ENCODE assay signal across 8 cellular contexts in genomic region chr1:153727463-153728304, GRCh38. TPM values are rescaled to one million over a fixed set of nuclear protein-coding genes. Genes with fewer than 3 reads are reported as not detected.
DNase-seq lines count a peak whose midpoint lies in the region; ATAC-seq and TF ChIP-seq lines count a peak whose summit lies in the region.

Gene INTS3, plus strand, starts transcription at chr1:153728050. Its CDS starts 585 bp downstream, at chr1:153728635.

- H3K36me3 ChIP-seq in CD4-positive, CD25-positive, alpha-beta regulatory T cell (ENCODE audit: control insufficient read depth, insufficient read depth, low read length), result no peaks in the 10 kb centered on the region
- H3K36me3 ChIP-seq in liver (ENCODE audit: control insufficient read depth in 4 of 4, insufficient read depth in 3 of 4, low read depth in 1 of 4, low read length in 3 of 4), result peaks cover 0 to 2% (median 0%) of the 10 kb centered on the region in 4 donors

- ATAC-seq in CD4-positive, CD25-positive, alpha-beta regulatory T cell (ENCODE audit: low read depth in 2 of 2), result peak; percentile 99
- ATAC-seq in GM19438 (IDR thresholded peaks at IDR 0.05; ENCODE audit: low read depth, unreplicated experiment) (peak; percentile 95), HG03575 (IDR thresholded peaks at IDR 0.05; ENCODE audit: extremely low read depth, insufficient number of reproducible peaks, low FRiP score, unreplicated experiment) (peak; percentile 54)

- H3K4me1 Mint-ChIP-seq in CD4-positive, CD25-positive, alpha-beta regulatory T cell, result peaks cover 18 to 42% (median 24%) of the 10 kb centered on the region in 4 donors
- H3K4me1 Mint-ChIP-seq in activated CD4-positive, alpha-beta memory T cell treated with anti-CD3 and anti-CD28 coated beads for 36 hours (ENCODE audit: low read depth), result peaks cover 39% of the 10 kb centered on the region

- H3K4me1 ChIP-seq in CD4-positive, CD25-positive, alpha-beta regulatory T cell (ENCODE audit: control insufficient read depth, insufficient read depth, low read length, poor library complexity, severe bottlenecking), result peaks cover 24% of the 10 kb centered on the region
- peaks cover 2 to 29% (median 24%) of the 10 kb centered on the region in 4 donors for H3K4me1 ChIP-seq in liver (ENCODE audit: control insufficient read depth in 4 of 4, insufficient read depth in 4 of 4, low read length in 3 of 4)

- H3K9ac ChIP-seq in liver (ENCODE audit: low read depth in 1 of 2, low read length in 2 of 2), result peak within 1 kb of the TSS; percentile 91 to 95

- peak within 1 kb of the TSS; percentile 79 to 97 (median 94) for H3K27ac Mint-ChIP-seq in CD4-positive, CD25-positive, alpha-beta regulatory T cell
- peak within 1 kb of the TSS; percentile 97 for H3K27ac Mint-ChIP-seq in activated CD4-positive, alpha-beta memory T cell treated with anti-CD3 and anti-CD28 coated beads for 36 hours

- H3K27me3 Mint-ChIP-seq in CD4-positive, CD25-positive, alpha-beta regulatory T cell, result peaks cover 11% of the 10 kb centered on the region
- H3K27me3 Mint-ChIP-seq in activated CD4-positive, alpha-beta memory T cell treated with anti-CD3 and anti-CD28 coated beads for 36 hours, result no peaks in the 10 kb centered on the region

- intact Hi-C loops in activated CD4-positive, alpha-beta memory T cell treated with anti-CD3 and anti-CD28 coated beads for 36 hours (cut with micrococcal nuclease), result loop anchor here (1.0 to 5.0 kb wide), 5 partner anchors 50 to 263 kb away; partner anchors contain the start of genes GATAD2B, ILF2, RPS27 and S100A2
- intact Hi-C loops in dorsolateral prefrontal cortex (cut with DNase I), result loop anchor here (1.0 to 5.0 kb wide), 5 partner anchors 47 to 95 kb away; partner anchors contain the start of genes ILF2 (in 2 of the 2), CHTOP (in 1 of the 2) and SLC27A3 (in 1 of the 2)

- peak within 1 kb of the TSS; percentile 88 to 94 (median 92) for H3K4me3 Mint-ChIP-seq in CD4-positive, CD25-positive, alpha-beta regulatory T cell
- H3K4me3 Mint-ChIP-seq in activated CD4-positive, alpha-beta memory T cell treated with anti-CD3 and anti-CD28 coated beads for 36 hours, result peak within 1 kb of the TSS; percentile 95

- peak within 1 kb of the TSS; percentile 89 for H3K4me3 ChIP-seq in CD4-positive, CD25-positive, alpha-beta regulatory T cell (ENCODE audit: low read depth, low read length)
- H3K4me3 ChIP-seq in dorsolateral prefrontal cortex (peak within 1 kb of the TSS; percentile 61 to 99 (median 91)), liver (ENCODE audit: low read depth in 1 of 3, low read length in 3 of 3) (peak within 1 kb of the TSS; percentile 80 to 95 (median 88))

- POLR2A ChIA-PET in activated CD4-positive, alpha-beta memory T cell treated with anti-CD3 and anti-CD28 coated beads for 36 hours (lab: Charles Lee), result interaction anchor here (1.0 to 1.4 kb wide), 4 partner anchors 48 to 263 kb away, joined by 3 to 6 read pairs (median 3); partner anchors contain the start of genes CHTOP and RPS27

- H3K9me3 ChIP-seq in CD4-positive, CD25-positive, alpha-beta regulatory T cell (ENCODE audit: control insufficient read depth in 2 of 2, low read length in 2 of 2), result no peaks in the 10 kb centered on the region
- H3K9me3 ChIP-seq in liver (ENCODE audit: control insufficient read depth in 4 of 4, low read length in 3 of 4), result no peaks in the 10 kb centered on the region

- under 1% methylated on average over 49 of the region's 49 CpGs for WGBS in liver

- peak within 1 kb of the TSS; percentile 91 for H3K27ac ChIP-seq in CD4-positive, CD25-positive, alpha-beta regulatory T cell (ENCODE audit: insufficient read depth, low read length, poor library complexity, severe bottlenecking)
- H3K27ac ChIP-seq in dorsolateral prefrontal cortex, result peak within 1 kb of the TSS; percentile 71 to 99 (median 96)
- peak within 1 kb of the TSS; percentile 89 to 97 for H3K27ac ChIP-seq in liver (ENCODE audit: low read depth in 1 of 2, low read length in 2 of 2)

- peaks cover 4% of the 10 kb centered on the region for H3K36me3 Mint-ChIP-seq in CD4-positive, CD25-positive, alpha-beta regulatory T cell
- H3K36me3 Mint-ChIP-seq in activated CD4-positive, alpha-beta memory T cell treated with anti-CD3 and anti-CD28 coated beads for 36 hours, result peaks cover 1% of the 10 kb centered on the region

- DNase-seq in CD4-positive, CD25-positive, alpha-beta regulatory T cell, result peak; percentile 99 to 100 (median 99)
- peak; percentile 99 for DNase-seq in NCI-H82 treated with DMSO at 0.1 percent for 48 hours (lab: John Stamatoyannopoulos, UW; ENCODE audit: unreplicated experiment)
- peak; percentile 100 for DNase-seq in activated CD4-positive, alpha-beta memory T cell treated with anti-CD3 and anti-CD28 coated beads for 36 hours
- DNase-seq in dorsolateral prefrontal cortex, result peak; percentile 98 to 100 (median 100)
- DNase-seq in stimulated activated CD4-positive, alpha-beta T cell treated with anti-CD3 and anti-CD28 coated beads, Interleukin-4, amount 100 ng/mL, for 24 hours, result peak; percentile 100

- no peaks in the 10 kb centered on the region for H3K27me3 ChIP-seq in CD4-positive, CD25-positive, alpha-beta regulatory T cell (ENCODE audit: control insufficient read depth, insufficient read depth, low read length)
- no peaks in the 10 kb centered on the region for H3K27me3 ChIP-seq in dorsolateral prefrontal cortex
- H3K27me3 ChIP-seq in liver (ENCODE audit: control insufficient read depth in 4 of 4, insufficient read depth in 4 of 4, low read length in 3 of 4), result no peaks in the 10 kb centered on the region

- peak in 26 of 56 donors; percentile 7 to 50 (median 26) for TF ChIP-seq CTCF in dorsolateral prefrontal cortex (IDR thresholded peaks at IDR 0.05 in 54 of 56, conservative IDR thresholded peaks at IDR 0.05 in 2 of 56; ENCODE audit: low read depth in 1 of 56, partially characterized antibody in 56 of 56)
- no peak for TF ChIP-seq CTCF in liver (IDR thresholded peaks at IDR 0.05; ENCODE audit: low read depth, low read length, missing input control)

- CTCF ChIA-PET in activated CD4-positive, alpha-beta memory T cell treated with anti-CD3 and anti-CD28 coated beads for 36 hours (lab: Charles Lee), result interaction anchor here (0.7 to 1.5 kb wide), 3 partner anchors 21 to 56 kb away, joined by 3 to 4 read pairs (median 4); no protein-coding TSS in a partner anchor

- no peak for TF ChIP-seq RAD21 in liver (IDR thresholded peaks at IDR 0.05)

- peaks cover 0 to 2% (median 0%) of the 10 kb centered on the region in 7 donors for H3K9me3 Mint-ChIP-seq in CD4-positive, CD25-positive, alpha-beta regulatory T cell
- H3K9me3 Mint-ChIP-seq in activated CD4-positive, alpha-beta memory T cell treated with anti-CD3 and anti-CD28 coated beads for 36 hours, result no peaks in the 10 kb centered on the region

TF ChIP-seq in liver, 16 proteins besides CTCF, POLR2A, EP300 and RAD21:
- TF ChIP-seq RXRA (IDR thresholded peaks at IDR 0.05) (peak in 1 of 2 donors; percentile 34), NR2F2 (IDR thresholded peaks at IDR 0.05) (peak; percentile 27), GABPA (IDR thresholded peaks at IDR 0.05 in 1 of 2, conservative IDR thresholded peaks at IDR 0.05 in 1 of 2) (peak; percentile 78 to 93), EGR1 (IDR thresholded peaks at IDR 0.05; ENCODE audit: low read depth in 2 of 2) (no peak), SP1 (IDR thresholded peaks at IDR 0.05) (peak; percentile 95), ZBTB33 (IDR thresholded peaks at IDR 0.05) (peak; percentile 62), FOXA2 (IDR thresholded peaks at IDR 0.05) (no peak), YY1 (IDR thresholded peaks at IDR 0.05) (peak; percentile 90), JUND (IDR thresholded peaks at IDR 0.05) (no peak), MAX (IDR thresholded peaks at IDR 0.05) (peak; percentile 70), HNF4A (conservative IDR thresholded peaks at IDR 0.05) (peak in 1 of 2 donors; percentile 15)
TF ChIP-seq in liver: peak in this region for 8.

RNA-seq across cellular contexts. Expression of gene INTS3, which starts in this region (rescaled TPM):
- 39.5 TPM for total RNA-seq in CD4-positive, CD25-positive, alpha-beta regulatory T cell
- polyA plus RNA-seq in CD4-positive, CD25-positive, alpha-beta regulatory T cell, result 1 to 10 TPM; 6.9 to 9.4 (median 8.1) TPM
- 10 to 100 TPM; 45.5 to 47.7 TPM for total RNA-seq in activated CD4-positive, alpha-beta memory T cell treated with anti-CD3 and anti-CD28 coated beads for 36 hours
- total RNA-seq in dorsolateral prefrontal cortex (100 to 1,000 TPM in 2 of 120 experiments, 10 to 100 TPM in 118; 56.8 to 103 (median 74.9) TPM), liver (10 to 100 TPM; 16.4 to 26.0 TPM)
- polyA plus RNA-seq in liver, result 10 to 100 TPM in 1 of 2 donors, 1 to 10 TPM in 1; 9.0 to 13.9 TPM

Comparison
In these comparisons a context has a peak if more than half of its experiments do, and no peak if none do; other contexts are left out.
1. Peak in every context shown above with its lines: DNase-seq, ATAC-seq, H3K4me3 ChIP-seq and H3K27ac ChIP-seq.